In genomic region chr2:159188449-159188848, GRCh38 we compare ENCODE assay signal across 20 cellular contexts.
"Had no signal": no experiment of that assay in that cellular context is flagged by ENCODE, and none has a peak within 500 bp of the region (broad histone marks: within the 10 kb centered on the region; RNA-seq: fewer than 3 reads in every experiment).

No MANE protein-coding gene starts in this region.

- H3K27ac Mint-ChIP-seq: T-cell had no signal

- H3K4me1 ChIP-seq: tibial nerve had no signal

- ATAC-seq: esophagus mucosa, lower lobe of right lung, T-cell had no signal

- H3K27ac ChIP-seq: neutrophil had no signal

- H3K4me3 Mint-ChIP-seq: naive B cell, T-cell had no signal

- FAIRE-seq: astrocyte, bronchial epithelial cell, endometrium, small intestine had no signal

- H3K27me3 ChIP-seq: neutrophil, tibial nerve had no signal

- DNase-seq: activated CD4-positive, alpha-beta T cell treated with anti-CD3 and anti-CD28 coated beads, Interleukin-2, amount 50 U/mL, for 48 hours; activated CD4-positive, CD25-positive, alpha-beta regulatory T cell treated with anti-CD3 and anti-CD28 coated beads, Interleukin-2, amount 50 U/mL, for 72 hours; activated naive CD4-positive, alpha-beta T cell treated with anti-CD3 and anti-CD28 coated beads, Interleukin-2, amount 50 U/mL, for 16 hours; activated T-cell treated with anti-CD3 and anti-CD28 coated beads, Interleukin-2, amount 50 U/mL, for 1 hour; lower lobe of right lung; naive B cell; retina; SK-N-SH; small intestine; stimulated activated CD4-positive, alpha-beta T cell treated with anti-CD3 and anti-CD28 coated beads, Interleukin-4, amount 100 ng/mL, for 24 hours; stimulated activated naive CD4-positive, alpha-beta T cell; substantia nigra; T-cell; T-helper 9 cell had no signal

- H3K36me3 Mint-ChIP-seq: naive B cell, T-cell had no signal

- H3K36me3 ChIP-seq: neutrophil had no signal

- H3K27me3 Mint-ChIP-seq: T-cell had no signal

- H3K9ac ChIP-seq: SK-N-SH had no signal

- H3K9me3 ChIP-seq: lower lobe of right lung, neutrophil, SK-N-SH, tibial nerve had no signal

- H3K9me3 Mint-ChIP-seq: naive B cell, T-cell had no signal

- H3K4me2 ChIP-seq: SK-N-SH had no signal

- H3K4me3 ChIP-seq: lower lobe of right lung, tibial nerve had no signal
